In genomic region chr21:43210454-43211084, GRCh38 we compare ENCODE assay signal across 2 cellular contexts.
TF ChIP-seq lines count a peak whose summit lies in the region.

No MANE protein-coding gene starts in this region.

TF ChIP-seq in IMR-90, 13 proteins besides CTCF, POLR2A, EP300 and RAD21:
- TF ChIP-seq BHLHE40 (IDR thresholded peaks at IDR 0.05; ENCODE audit: low read depth, low read length) (no peak), RFX5 (IDR thresholded peaks at IDR 0.05; ENCODE audit: low read depth, low read length) (no peak), RCOR1 (IDR thresholded peaks at IDR 0.05; ENCODE audit: insufficient replicate concordance, low read length) (no peak), MXI1 (IDR thresholded peaks at IDR 0.05; ENCODE audit: borderline replicate concordance, low read depth, low read length) (no peak), MAZ (IDR thresholded peaks at IDR 0.05; ENCODE audit: borderline replicate concordance, low read depth, low read length) (no peak), FOS (IDR thresholded peaks at IDR 0.05; ENCODE audit: low read depth, low read length) (no peak), MAFK (IDR thresholded peaks at IDR 0.05; ENCODE audit: low read depth, low read length) (no peak), CHD1 (IDR thresholded peaks at IDR 0.05; ENCODE audit: low read depth, low read length) (no peak), SMC3 (IDR thresholded peaks at IDR 0.05; ENCODE audit: low read depth, low read length) (no peak), CEBPB (IDR thresholded peaks at IDR 0.05; ENCODE audit: low read depth, low read length) (no peak)
- TF ChIP-seq, protein P1, sequence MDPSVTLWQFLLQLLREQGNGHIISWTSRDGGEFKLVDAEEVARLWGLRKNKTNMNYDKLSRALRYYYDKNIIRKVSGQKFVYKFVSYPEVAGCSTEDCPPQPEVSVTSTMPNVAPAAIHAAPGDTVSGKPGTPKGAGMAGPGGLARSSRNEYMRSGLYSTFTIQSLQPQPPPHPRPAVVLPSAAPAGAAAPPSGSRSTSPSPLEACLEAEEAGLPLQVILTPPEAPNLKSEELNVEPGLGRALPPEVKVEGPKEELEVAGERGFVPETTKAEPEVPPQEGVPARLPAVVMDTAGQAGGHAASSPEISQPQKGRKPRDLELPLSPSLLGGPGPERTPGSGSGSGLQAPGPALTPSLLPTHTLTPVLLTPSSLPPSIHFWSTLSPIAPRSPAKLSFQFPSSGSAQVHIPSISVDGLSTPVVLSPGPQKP (IDR thresholded peaks at IDR 0.05; ENCODE audit: borderline replicate concordance, low read depth, low read length) = no peak

TF ChIP-seq in HepG2, 621 proteins besides CTCF, POLR2A, EP300 and RAD21:
- TF ChIP-seq HOXA3 (CRISPR knock-in tag; IDR thresholded peaks at IDR 0.05) = peak; percentile 8; the same call in 1 of the 2 replicates
- TF ChIP-seq ZNF839 (CRISPR knock-in tag; IDR thresholded peaks at IDR 0.05; ENCODE audit: borderline replicate concordance) = 0 out of 2 replicates have a peak, but pooled peaks have one; percentile 19
- TF ChIP-seq SCMH1 (CRISPR knock-in tag; IDR thresholded peaks at IDR 0.05; ENCODE audit: borderline replicate concordance) = no peak
- TF ChIP-seq ZNF253 (CRISPR knock-in tag; IDR thresholded peaks at IDR 0.05; ENCODE audit: borderline replicate concordance) = no peak
- TF ChIP-seq, protein P2, sequence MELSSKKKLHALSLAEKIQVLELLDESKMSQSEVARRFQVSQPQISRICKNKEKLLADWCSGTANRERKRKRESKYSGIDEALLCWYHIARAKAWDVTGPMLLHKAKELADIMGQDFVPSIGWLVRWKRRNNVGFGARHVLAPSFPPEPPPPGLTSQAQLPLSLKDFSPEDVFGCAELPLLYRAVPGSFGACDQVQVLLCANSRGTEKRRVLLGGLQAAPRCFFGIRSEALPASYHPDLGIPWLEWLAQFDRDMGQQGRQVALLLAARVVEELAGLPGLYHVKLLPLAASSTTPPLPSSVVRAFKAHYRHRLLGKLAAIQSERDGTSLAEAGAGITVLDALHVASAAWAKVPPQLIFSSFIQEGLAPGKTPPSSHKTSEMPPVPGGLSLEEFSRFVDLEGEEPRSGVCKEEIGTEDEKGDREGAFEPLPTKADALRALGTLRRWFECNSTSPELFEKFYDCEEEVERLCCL (CRISPR knock-in tag; IDR thresholded peaks at IDR 0.05; ENCODE audit: borderline replicate concordance) = 0 out of 2 replicates have a peak, but pooled peaks have one; percentile 49
- TF ChIP-seq, protein P3, sequence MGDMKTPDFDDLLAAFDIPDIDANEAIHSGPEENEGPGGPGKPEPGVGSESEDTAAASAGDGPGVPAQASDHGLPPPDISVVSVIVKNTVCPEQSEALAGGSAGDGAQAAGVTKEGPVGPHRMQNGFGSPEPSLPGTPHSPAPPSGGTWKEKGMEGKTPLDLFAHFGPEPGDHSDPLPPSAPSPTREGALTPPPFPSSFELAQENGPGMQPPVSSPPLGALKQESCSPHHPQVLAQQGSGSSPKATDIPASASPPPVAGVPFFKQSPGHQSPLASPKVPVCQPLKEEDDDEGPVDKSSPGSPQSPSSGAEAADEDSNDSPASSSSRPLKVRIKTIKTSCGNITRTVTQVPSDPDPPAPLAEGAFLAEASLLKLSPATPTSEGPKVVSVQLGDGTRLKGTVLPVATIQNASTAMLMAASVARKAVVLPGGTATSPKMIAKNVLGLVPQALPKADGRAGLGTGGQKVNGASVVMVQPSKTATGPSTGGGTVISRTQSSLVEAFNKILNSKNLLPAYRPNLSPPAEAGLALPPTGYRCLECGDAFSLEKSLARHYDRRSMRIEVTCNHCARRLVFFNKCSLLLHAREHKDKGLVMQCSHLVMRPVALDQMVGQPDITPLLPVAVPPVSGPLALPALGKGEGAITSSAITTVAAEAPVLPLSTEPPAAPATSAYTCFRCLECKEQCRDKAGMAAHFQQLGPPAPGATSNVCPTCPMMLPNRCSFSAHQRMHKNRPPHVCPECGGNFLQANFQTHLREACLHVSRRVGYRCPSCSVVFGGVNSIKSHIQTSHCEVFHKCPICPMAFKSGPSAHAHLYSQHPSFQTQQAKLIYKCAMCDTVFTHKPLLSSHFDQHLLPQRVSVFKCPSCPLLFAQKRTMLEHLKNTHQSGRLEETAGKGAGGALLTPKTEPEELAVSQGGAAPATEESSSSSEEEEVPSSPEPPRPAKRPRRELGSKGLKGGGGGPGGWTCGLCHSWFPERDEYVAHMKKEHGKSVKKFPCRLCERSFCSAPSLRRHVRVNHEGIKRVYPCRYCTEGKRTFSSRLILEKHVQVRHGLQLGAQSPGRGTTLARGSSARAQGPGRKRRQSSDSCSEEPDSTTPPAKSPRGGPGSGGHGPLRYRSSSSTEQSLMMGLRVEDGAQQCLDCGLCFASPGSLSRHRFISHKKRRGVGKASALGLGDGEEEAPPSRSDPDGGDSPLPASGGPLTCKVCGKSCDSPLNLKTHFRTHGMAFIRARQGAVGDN (CRISPR knock-in tag; IDR thresholded peaks at IDR 0.05) = 0 out of 2 replicates have a peak, but pooled peaks have one; percentile 7
- TF ChIP-seq THAP11 (CRISPR knock-in tag; IDR thresholded peaks at IDR 0.05) = 0 out of 2 replicates have a peak, but pooled peaks have one; percentile 4
- no peak for TF ChIP-seq NONO (IDR thresholded peaks at IDR 0.05)
- TF ChIP-seq NONO (CRISPR knock-in tag; conservative IDR thresholded peaks at IDR 0.05) = 0 out of 2 replicates have a peak, but pooled peaks have one; percentile 23
- 0 out of 4 replicates have a peak, but pooled peaks of 1 of the 2 experiments have one; percentile 12 for TF ChIP-seq NR2F1 (CRISPR knock-in tag; IDR thresholded peaks at IDR 0.05)
- TF ChIP-seq ZNF883 (CRISPR knock-in tag; IDR thresholded peaks at IDR 0.05; ENCODE audit: not compliant biosample characterization) = peak; percentile 9
- TF ChIP-seq ZNF512B (CRISPR knock-in tag; IDR thresholded peaks at IDR 0.05; ENCODE audit: borderline replicate concordance) = no peak
- 0 out of 2 replicates have a peak, but pooled peaks have one; percentile 10 for TF ChIP-seq TP53 (CRISPR knock-in tag; conservative IDR thresholded peaks at IDR 0.05)
- TF ChIP-seq, protein P4, sequence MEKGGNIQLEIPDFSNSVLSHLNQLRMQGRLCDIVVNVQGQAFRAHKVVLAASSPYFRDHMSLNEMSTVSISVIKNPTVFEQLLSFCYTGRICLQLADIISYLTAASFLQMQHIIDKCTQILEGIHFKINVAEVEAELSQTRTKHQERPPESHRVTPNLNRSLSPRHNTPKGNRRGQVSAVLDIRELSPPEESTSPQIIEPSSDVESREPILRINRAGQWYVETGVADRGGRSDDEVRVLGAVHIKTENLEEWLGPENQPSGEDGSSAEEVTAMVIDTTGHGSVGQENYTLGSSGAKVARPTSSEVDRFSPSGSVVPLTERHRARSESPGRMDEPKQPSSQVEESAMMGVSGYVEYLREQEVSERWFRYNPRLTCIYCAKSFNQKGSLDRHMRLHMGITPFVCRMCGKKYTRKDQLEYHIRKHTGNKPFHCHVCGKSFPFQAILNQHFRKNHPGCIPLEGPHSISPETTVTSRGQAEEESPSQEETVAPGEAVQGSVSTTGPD (CRISPR knock-in tag; IDR thresholded peaks at IDR 0.05) = no peak
- no peak for TF ChIP-seq MEIS1 (CRISPR knock-in tag; IDR thresholded peaks at IDR 0.05; ENCODE audit: borderline replicate concordance)
- TF ChIP-seq, protein P5, sequence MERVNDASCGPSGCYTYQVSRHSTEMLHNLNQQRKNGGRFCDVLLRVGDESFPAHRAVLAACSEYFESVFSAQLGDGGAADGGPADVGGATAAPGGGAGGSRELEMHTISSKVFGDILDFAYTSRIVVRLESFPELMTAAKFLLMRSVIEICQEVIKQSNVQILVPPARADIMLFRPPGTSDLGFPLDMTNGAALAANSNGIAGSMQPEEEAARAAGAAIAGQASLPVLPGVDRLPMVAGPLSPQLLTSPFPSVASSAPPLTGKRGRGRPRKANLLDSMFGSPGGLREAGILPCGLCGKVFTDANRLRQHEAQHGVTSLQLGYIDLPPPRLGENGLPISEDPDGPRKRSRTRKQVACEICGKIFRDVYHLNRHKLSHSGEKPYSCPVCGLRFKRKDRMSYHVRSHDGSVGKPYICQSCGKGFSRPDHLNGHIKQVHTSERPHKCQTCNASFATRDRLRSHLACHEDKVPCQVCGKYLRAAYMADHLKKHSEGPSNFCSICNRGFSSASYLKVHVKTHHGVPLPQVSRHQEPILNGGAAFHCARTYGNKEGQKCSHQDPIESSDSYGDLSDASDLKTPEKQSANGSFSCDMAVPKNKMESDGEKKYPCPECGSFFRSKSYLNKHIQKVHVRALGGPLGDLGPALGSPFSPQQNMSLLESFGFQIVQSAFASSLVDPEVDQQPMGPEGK (CRISPR knock-in tag; IDR thresholded peaks at IDR 0.05) = peak; percentile 49; the same call in 1 of the 2 replicates
- TF ChIP-seq ZNF788 (CRISPR knock-in tag; IDR thresholded peaks at IDR 0.05; ENCODE audit: borderline replicate concordance) = no peak
